Comparison of ENCODE assay signal across 1 cellular context in the genomic region with DNA sequence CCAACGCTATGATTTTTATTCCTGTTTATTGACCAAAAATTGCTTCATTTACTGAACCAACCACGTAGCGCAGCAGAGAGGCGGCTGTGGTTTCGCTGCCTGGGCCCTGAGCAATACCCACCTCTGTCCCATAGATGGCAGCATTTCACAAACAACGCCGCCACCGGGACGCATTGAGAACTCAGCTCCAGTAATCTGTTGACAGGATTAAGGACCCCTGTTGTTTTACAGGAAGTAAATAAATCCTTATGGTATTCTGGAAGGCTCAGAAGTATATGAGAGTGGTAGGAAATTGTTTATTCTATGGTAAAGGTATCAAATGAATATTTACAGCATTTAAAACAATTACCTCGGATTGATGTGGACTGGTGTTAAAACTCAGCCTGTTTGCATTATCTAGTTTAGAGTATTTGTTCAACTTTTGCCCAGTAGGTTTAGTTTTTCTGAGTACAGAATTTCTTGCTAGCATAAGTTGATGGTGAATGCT.
A peak's percentile ranks its signal among the peaks of the same experiment; 100 is the strongest.
TF ChIP-seq lines count a peak whose summit lies in the region.

No MANE protein-coding gene starts in this region.

TF ChIP-seq in H1, 55 proteins besides CTCF, POLR2A, EP300 and RAD21:
- TF ChIP-seq, protein P1, sequence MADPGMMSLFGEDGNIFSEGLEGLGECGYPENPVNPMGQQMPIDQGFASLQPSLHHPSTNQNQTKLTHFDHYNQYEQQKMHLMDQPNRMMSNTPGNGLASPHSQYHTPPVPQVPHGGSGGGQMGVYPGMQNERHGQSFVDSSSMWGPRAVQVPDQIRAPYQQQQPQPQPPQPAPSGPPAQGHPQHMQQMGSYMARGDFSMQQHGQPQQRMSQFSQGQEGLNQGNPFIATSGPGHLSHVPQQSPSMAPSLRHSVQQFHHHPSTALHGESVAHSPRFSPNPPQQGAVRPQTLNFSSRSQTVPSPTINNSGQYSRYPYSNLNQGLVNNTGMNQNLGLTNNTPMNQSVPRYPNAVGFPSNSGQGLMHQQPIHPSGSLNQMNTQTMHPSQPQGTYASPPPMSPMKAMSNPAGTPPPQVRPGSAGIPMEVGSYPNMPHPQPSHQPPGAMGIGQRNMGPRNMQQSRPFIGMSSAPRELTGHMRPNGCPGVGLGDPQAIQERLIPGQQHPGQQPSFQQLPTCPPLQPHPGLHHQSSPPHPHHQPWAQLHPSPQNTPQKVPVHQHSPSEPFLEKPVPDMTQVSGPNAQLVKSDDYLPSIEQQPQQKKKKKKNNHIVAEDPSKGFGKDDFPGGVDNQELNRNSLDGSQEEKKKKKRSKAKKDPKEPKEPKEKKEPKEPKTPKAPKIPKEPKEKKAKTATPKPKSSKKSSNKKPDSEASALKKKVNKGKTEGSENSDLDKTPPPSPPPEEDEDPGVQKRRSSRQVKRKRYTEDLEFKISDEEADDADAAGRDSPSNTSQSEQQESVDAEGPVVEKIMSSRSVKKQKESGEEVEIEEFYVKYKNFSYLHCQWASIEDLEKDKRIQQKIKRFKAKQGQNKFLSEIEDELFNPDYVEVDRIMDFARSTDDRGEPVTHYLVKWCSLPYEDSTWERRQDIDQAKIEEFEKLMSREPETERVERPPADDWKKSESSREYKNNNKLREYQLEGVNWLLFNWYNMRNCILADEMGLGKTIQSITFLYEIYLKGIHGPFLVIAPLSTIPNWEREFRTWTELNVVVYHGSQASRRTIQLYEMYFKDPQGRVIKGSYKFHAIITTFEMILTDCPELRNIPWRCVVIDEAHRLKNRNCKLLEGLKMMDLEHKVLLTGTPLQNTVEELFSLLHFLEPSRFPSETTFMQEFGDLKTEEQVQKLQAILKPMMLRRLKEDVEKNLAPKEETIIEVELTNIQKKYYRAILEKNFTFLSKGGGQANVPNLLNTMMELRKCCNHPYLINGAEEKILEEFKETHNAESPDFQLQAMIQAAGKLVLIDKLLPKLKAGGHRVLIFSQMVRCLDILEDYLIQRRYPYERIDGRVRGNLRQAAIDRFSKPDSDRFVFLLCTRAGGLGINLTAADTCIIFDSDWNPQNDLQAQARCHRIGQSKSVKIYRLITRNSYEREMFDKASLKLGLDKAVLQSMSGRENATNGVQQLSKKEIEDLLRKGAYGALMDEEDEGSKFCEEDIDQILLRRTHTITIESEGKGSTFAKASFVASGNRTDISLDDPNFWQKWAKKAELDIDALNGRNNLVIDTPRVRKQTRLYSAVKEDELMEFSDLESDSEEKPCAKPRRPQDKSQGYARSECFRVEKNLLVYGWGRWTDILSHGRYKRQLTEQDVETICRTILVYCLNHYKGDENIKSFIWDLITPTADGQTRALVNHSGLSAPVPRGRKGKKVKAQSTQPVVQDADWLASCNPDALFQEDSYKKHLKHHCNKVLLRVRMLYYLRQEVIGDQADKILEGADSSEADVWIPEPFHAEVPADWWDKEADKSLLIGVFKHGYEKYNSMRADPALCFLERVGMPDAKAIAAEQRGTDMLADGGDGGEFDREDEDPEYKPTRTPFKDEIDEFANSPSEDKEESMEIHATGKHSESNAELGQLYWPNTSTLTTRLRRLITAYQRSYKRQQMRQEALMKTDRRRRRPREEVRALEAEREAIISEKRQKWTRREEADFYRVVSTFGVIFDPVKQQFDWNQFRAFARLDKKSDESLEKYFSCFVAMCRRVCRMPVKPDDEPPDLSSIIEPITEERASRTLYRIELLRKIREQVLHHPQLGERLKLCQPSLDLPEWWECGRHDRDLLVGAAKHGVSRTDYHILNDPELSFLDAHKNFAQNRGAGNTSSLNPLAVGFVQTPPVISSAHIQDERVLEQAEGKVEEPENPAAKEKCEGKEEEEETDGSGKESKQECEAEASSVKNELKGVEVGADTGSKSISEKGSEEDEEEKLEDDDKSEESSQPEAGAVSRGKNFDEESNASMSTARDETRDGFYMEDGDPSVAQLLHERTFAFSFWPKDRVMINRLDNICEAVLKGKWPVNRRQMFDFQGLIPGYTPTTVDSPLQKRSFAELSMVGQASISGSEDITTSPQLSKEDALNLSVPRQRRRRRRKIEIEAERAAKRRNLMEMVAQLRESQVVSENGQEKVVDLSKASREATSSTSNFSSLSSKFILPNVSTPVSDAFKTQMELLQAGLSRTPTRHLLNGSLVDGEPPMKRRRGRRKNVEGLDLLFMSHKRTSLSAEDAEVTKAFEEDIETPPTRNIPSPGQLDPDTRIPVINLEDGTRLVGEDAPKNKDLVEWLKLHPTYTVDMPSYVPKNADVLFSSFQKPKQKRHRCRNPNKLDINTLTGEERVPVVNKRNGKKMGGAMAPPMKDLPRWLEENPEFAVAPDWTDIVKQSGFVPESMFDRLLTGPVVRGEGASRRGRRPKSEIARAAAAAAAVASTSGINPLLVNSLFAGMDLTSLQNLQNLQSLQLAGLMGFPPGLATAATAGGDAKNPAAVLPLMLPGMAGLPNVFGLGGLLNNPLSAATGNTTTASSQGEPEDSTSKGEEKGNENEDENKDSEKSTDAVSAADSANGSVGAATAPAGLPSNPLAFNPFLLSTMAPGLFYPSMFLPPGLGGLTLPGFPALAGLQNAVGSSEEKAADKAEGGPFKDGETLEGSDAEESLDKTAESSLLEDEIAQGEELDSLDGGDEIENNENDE (IDR thresholded peaks at IDR 0.05; ENCODE audit: insufficient replicate concordance, low read length), result peak; percentile 36
- TF ChIP-seq GABPA (IDR thresholded peaks at IDR 0.05; ENCODE audit: borderline replicate concordance, insufficient read depth, low read length), result no peak
- peak; percentile 34; the same call in 1 of the 2 replicates for TF ChIP-seq JUND (IDR thresholded peaks at IDR 0.05; ENCODE audit: low read length)
